In the genomic region with DNA sequence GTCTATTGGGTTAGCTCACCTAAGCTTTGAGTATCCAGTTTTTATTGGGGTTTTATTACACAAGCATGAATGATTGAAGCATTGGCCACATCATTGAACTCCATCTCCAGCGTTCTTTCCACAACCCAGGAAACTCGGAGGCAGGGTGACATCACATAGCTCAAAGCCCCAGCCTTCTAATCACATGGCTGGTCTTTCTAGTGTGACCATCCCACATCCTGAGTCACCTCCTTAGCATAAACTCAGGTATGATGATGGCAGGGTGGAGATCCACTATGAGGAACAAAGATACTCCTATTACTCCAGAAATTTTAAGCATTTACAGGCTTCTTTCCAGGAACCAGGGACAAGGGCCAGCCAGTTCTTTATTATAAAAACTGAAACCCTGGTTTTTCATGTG, we compare ENCODE assay signal across 2 cellular contexts.
TF ChIP-seq lines count a peak whose summit lies in the region.

No MANE protein-coding gene starts in this region.

TF ChIP-seq in HEK293, 187 proteins besides CTCF, POLR2A, EP300 and RAD21 (continued from another document):
- TF ChIP-seq, protein P1, sequence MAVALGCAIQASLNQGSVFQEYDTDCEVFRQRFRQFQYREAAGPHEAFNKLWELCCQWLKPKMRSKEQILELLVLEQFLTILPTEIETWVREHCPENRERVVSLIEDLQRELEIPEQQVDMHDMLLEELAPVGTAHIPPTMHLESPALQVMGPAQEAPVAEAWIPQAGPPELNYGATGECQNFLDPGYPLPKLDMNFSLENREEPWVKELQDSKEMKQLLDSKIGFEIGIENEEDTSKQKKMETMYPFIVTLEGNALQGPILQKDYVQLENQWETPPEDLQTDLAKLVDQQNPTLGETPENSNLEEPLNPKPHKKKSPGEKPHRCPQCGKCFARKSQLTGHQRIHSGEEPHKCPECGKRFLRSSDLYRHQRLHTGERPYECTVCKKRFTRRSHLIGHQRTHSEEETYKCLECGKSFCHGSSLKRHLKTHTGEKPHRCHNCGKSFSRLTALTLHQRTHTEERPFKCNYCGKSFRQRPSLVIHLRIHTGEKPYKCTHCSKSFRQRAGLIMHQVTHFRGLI (tag by site-specific recombination; IDR thresholded peaks at IDR 0.05): peak; percentile 92
- TF ChIP-seq ZNF335 (tag by site-specific recombination; conservative IDR thresholded peaks at IDR 0.05): peak; percentile 32; the same call in 1 of the 2 replicates

TF ChIP-seq in H1, 55 proteins besides CTCF, POLR2A, EP300 and RAD21 (continued from another document):
- TF ChIP-seq TAF7 (optimal IDR thresholded peaks at IDR 0.05; ENCODE audit: borderline replicate concordance, low read depth, low read length): no peak
- TF ChIP-seq, protein P2, sequence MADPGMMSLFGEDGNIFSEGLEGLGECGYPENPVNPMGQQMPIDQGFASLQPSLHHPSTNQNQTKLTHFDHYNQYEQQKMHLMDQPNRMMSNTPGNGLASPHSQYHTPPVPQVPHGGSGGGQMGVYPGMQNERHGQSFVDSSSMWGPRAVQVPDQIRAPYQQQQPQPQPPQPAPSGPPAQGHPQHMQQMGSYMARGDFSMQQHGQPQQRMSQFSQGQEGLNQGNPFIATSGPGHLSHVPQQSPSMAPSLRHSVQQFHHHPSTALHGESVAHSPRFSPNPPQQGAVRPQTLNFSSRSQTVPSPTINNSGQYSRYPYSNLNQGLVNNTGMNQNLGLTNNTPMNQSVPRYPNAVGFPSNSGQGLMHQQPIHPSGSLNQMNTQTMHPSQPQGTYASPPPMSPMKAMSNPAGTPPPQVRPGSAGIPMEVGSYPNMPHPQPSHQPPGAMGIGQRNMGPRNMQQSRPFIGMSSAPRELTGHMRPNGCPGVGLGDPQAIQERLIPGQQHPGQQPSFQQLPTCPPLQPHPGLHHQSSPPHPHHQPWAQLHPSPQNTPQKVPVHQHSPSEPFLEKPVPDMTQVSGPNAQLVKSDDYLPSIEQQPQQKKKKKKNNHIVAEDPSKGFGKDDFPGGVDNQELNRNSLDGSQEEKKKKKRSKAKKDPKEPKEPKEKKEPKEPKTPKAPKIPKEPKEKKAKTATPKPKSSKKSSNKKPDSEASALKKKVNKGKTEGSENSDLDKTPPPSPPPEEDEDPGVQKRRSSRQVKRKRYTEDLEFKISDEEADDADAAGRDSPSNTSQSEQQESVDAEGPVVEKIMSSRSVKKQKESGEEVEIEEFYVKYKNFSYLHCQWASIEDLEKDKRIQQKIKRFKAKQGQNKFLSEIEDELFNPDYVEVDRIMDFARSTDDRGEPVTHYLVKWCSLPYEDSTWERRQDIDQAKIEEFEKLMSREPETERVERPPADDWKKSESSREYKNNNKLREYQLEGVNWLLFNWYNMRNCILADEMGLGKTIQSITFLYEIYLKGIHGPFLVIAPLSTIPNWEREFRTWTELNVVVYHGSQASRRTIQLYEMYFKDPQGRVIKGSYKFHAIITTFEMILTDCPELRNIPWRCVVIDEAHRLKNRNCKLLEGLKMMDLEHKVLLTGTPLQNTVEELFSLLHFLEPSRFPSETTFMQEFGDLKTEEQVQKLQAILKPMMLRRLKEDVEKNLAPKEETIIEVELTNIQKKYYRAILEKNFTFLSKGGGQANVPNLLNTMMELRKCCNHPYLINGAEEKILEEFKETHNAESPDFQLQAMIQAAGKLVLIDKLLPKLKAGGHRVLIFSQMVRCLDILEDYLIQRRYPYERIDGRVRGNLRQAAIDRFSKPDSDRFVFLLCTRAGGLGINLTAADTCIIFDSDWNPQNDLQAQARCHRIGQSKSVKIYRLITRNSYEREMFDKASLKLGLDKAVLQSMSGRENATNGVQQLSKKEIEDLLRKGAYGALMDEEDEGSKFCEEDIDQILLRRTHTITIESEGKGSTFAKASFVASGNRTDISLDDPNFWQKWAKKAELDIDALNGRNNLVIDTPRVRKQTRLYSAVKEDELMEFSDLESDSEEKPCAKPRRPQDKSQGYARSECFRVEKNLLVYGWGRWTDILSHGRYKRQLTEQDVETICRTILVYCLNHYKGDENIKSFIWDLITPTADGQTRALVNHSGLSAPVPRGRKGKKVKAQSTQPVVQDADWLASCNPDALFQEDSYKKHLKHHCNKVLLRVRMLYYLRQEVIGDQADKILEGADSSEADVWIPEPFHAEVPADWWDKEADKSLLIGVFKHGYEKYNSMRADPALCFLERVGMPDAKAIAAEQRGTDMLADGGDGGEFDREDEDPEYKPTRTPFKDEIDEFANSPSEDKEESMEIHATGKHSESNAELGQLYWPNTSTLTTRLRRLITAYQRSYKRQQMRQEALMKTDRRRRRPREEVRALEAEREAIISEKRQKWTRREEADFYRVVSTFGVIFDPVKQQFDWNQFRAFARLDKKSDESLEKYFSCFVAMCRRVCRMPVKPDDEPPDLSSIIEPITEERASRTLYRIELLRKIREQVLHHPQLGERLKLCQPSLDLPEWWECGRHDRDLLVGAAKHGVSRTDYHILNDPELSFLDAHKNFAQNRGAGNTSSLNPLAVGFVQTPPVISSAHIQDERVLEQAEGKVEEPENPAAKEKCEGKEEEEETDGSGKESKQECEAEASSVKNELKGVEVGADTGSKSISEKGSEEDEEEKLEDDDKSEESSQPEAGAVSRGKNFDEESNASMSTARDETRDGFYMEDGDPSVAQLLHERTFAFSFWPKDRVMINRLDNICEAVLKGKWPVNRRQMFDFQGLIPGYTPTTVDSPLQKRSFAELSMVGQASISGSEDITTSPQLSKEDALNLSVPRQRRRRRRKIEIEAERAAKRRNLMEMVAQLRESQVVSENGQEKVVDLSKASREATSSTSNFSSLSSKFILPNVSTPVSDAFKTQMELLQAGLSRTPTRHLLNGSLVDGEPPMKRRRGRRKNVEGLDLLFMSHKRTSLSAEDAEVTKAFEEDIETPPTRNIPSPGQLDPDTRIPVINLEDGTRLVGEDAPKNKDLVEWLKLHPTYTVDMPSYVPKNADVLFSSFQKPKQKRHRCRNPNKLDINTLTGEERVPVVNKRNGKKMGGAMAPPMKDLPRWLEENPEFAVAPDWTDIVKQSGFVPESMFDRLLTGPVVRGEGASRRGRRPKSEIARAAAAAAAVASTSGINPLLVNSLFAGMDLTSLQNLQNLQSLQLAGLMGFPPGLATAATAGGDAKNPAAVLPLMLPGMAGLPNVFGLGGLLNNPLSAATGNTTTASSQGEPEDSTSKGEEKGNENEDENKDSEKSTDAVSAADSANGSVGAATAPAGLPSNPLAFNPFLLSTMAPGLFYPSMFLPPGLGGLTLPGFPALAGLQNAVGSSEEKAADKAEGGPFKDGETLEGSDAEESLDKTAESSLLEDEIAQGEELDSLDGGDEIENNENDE (IDR thresholded peaks at IDR 0.05; ENCODE audit: insufficient replicate concordance, low read length): no peak
